11 cellular contexts compared by ENCODE assay signal in the genomic region with DNA sequence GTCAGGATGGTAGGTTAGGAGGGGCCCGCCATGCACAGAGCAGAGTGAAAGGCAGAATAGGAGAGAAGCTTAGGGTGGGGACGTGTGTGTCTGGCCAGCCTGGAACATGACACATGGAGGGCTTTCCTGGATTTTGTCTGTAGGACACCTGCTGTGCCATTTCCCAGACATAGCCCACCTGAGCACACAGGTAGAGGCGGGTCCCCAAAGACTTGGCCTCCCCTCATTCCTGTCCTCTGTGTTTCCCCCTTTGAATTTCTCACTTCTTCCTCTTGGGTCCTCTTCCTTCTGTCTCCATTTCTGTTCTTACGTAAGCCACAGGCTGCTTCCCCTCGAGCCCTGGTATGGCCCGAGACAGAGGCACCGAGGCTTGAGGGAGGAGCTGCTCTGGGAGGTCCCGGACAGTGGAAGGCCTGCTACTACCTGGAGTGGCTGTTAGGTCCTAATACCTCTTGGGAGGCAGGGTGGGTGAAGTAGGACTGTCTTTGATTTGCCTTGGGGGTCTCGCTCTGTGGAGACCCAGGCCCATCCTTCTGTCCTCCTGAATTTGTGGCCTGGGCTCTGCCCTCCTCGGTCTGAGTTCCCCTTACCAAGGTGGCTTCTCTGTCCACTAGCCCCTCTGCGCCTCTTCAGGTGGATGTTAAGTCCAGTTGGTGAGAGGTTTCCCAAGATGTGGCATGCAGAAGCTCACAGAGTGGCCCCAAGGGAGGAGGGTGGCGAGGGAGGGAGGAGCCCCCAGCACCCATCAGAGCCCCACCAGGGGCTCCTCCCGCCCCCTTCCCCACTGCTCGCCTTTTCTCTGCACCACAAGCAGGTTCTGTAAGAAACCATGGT. TPM values are rescaled to one million over a fixed set of nuclear protein-coding genes. Genes with fewer than 3 reads are reported as not detected.
A peak's percentile ranks its signal among the peaks of the same experiment; 100 is the strongest.
DNase-seq lines count a peak whose midpoint lies in the region; ATAC-seq, FAIRE-seq and TF ChIP-seq lines count a peak whose summit lies in the region.
"Had no signal": no experiment of that assay in that cellular context is flagged by ENCODE, and none has a peak within 500 bp of the region (broad histone marks: within the 10 kb centered on the region; RNA-seq: fewer than 3 reads in every experiment).

No MANE protein-coding gene starts in this region.

- H3K36me3 Mint-ChIP-seq in astrocyte (ENCODE audit: low read depth, unreplicated experiment) (no peaks in the 10 kb centered on the region), mesothelial cell of epicardium (peaks cover 4% of the 10 kb centered on the region), type B pancreatic cell (no peaks in the 10 kb centered on the region)

- no peaks in the 10 kb centered on the region for H3K36me3 ChIP-seq in astrocyte (ENCODE audit: insufficient read depth, low read length)
- H3K36me3 ChIP-seq: right lobe of liver had no signal

- ATAC-seq in HG03439 (IDR thresholded peaks at IDR 0.05; ENCODE audit: unreplicated experiment) (no peak), HG03354 (IDR thresholded peaks at IDR 0.05; ENCODE audit: poor library complexity, severe bottlenecking, unreplicated experiment) (no peak)
- ATAC-seq: heart right ventricle had no signal

- H3K27me3 ChIP-seq in astrocyte (ENCODE audit: insufficient read depth, low read length), result no peaks in the 10 kb centered on the region
- H3K27me3 ChIP-seq: heart right ventricle, right lobe of liver had no signal

- H3K9me3 ChIP-seq in astrocyte (ENCODE audit: insufficient read depth, low read depth, low read length), result no peaks in the 10 kb centered on the region
- H3K9me3 ChIP-seq: heart right ventricle, right lobe of liver had no signal

- FAIRE-seq in astrocyte (lab: Jason Lieb, UNC), result no peak

- peak overlapping the region; percentile 34 for H3K27ac Mint-ChIP-seq in astrocyte (ENCODE audit: unreplicated experiment)
- H3K27ac Mint-ChIP-seq in mesothelial cell of epicardium, result peak overlapping the region; percentile 95
- peak overlapping the region; percentile 61 for H3K27ac Mint-ChIP-seq in type B pancreatic cell

- H3K79me2 ChIP-seq in astrocyte (ENCODE audit: insufficient read depth, low read length), result peaks cover 46% of the 10 kb centered on the region

- no peak overlapping the region for H3K27ac ChIP-seq in astrocyte (ENCODE audit: low read depth, low read length)
- H3K27ac ChIP-seq: heart right ventricle had no signal

- no peak for TF ChIP-seq CTCF in astrocyte (IDR thresholded peaks at IDR 0.05; ENCODE audit: insufficient read depth, low read depth, low read length)
- TF ChIP-seq CTCF in mesothelial cell of epicardium (IDR thresholded peaks at IDR 0.05; ENCODE audit: unreplicated experiment), result no peak
- TF ChIP-seq CTCF in type B pancreatic cell (conservative IDR thresholded peaks at IDR 0.05), result no peak

- H3K9me3 Mint-ChIP-seq in astrocyte (ENCODE audit: unreplicated experiment) (no peaks in the 10 kb centered on the region), mesothelial cell of epicardium (no peaks in the 10 kb centered on the region), type B pancreatic cell (no peaks in the 10 kb centered on the region)

- H3K9ac ChIP-seq in astrocyte (ENCODE audit: low read length), result no peak overlapping the region

- H4K20me1 ChIP-seq in astrocyte (ENCODE audit: insufficient read depth, low read length), result peaks cover 56% of the 10 kb centered on the region

- DNase-seq in activated effector memory CD4-positive, alpha-beta T cell treated with anti-CD3 and anti-CD28 coated beads, Interleukin-2, amount 50 U/mL, for 16 hours, result peak; percentile 39
- no peak for DNase-seq in activated effector memory CD4-positive, alpha-beta T cell treated with Interleukin-2 at 50 U/mL for 16 hours
- no peak for DNase-seq in astrocyte (ENCODE audit: low read depth)
- DNase-seq in mesothelial cell of epicardium (ENCODE audit: low spot score in 2 of 2, unreplicated experiment in 2 of 2), result no peak
- DNase-seq in type B pancreatic cell (ENCODE audit: extremely low spot score, unreplicated experiment), result no peak
- no peak for DNase-seq in cerebellum (ENCODE audit: low spot score)
- DNase-seq: ACHN, heart right ventricle had no signal

- no peak overlapping the region for H3K4me2 ChIP-seq in astrocyte (ENCODE audit: low read length)

- no peak overlapping the region for H2AFZ ChIP-seq in astrocyte (ENCODE audit: low read depth, low read length)

- no peak overlapping the region for H3K4me3 ChIP-seq in astrocyte (ENCODE audit: insufficient read depth, low read depth, low read length)
- H3K4me3 ChIP-seq: heart right ventricle, right lobe of liver had no signal

- H3K4me1 ChIP-seq in astrocyte (ENCODE audit: insufficient read depth, low read length), result peaks cover 11% of the 10 kb centered on the region

- peaks cover 26% of the 10 kb centered on the region for H3K4me1 Mint-ChIP-seq in astrocyte (ENCODE audit: low read depth, unreplicated experiment)
- H3K4me1 Mint-ChIP-seq in mesothelial cell of epicardium, result peaks cover 69% of the 10 kb centered on the region
- H3K4me1 Mint-ChIP-seq in type B pancreatic cell (ENCODE audit: unreplicated experiment), result peaks cover 67% of the 10 kb centered on the region

- H3K4me3 Mint-ChIP-seq in astrocyte (ENCODE audit: unreplicated experiment), result no peak overlapping the region
- peak overlapping the region; percentile 26 for H3K4me3 Mint-ChIP-seq in mesothelial cell of epicardium
- peak overlapping the region; percentile 65 for H3K4me3 Mint-ChIP-seq in type B pancreatic cell

- H3K27me3 Mint-ChIP-seq in astrocyte (ENCODE audit: low read depth, unreplicated experiment) (no peaks in the 10 kb centered on the region), mesothelial cell of epicardium (ENCODE audit: low read depth) (no peaks in the 10 kb centered on the region), type B pancreatic cell (no peaks in the 10 kb centered on the region)

RNA-seq across cellular contexts. Expression of a gene that starts 5.5 kb away (rescaled TPM):
- 6.4 and 6.5 TPM in 2 replicates for total RNA-seq in astrocyte
- total RNA-seq in mesothelial cell of epicardium, result 13.3 to 14.9 TPM (median 14.8 TPM) in 3 replicates
- total RNA-seq in type B pancreatic cell (ENCODE audit: low replicate concordance), result 6.9 and 12.3 TPM in 2 replicates
- total RNA-seq in cerebellum, result 8.2 TPM

RNA-seq across cellular contexts. Expression of a gene that starts 16.0 kb away (rescaled TPM):
- total RNA-seq in astrocyte (80.1 and 95.3 TPM in 2 replicates), mesothelial cell of epicardium (147 to 149 TPM (median 148 TPM) in 3 replicates), type B pancreatic cell (ENCODE audit: low replicate concordance) (142 and 154 TPM in 2 replicates), cerebellum (41.2 TPM)

RNA-seq across cellular contexts. Expression of a gene that starts 43.2 kb away (rescaled TPM):
- 19.4 and 21.7 TPM in 2 replicates for total RNA-seq in astrocyte
- total RNA-seq in mesothelial cell of epicardium, result 24.9 to 26.4 TPM (median 26.2 TPM) in 3 replicates
- total RNA-seq in type B pancreatic cell (ENCODE audit: low replicate concordance), result 16.3 and 109 TPM in 2 replicates
- total RNA-seq in cerebellum, result 4.1 TPM

Comparison
In these comparisons a context has a peak if more than half of its experiments do, and no peak if none do; other contexts are left out.
1. H3K27ac Mint-ChIP-seq: peak in every context shown above with its lines; median percentile 95 in mesothelial cell of epicardium; 61 in type B pancreatic cell; 34 in astrocyte.